In the genomic region with DNA sequence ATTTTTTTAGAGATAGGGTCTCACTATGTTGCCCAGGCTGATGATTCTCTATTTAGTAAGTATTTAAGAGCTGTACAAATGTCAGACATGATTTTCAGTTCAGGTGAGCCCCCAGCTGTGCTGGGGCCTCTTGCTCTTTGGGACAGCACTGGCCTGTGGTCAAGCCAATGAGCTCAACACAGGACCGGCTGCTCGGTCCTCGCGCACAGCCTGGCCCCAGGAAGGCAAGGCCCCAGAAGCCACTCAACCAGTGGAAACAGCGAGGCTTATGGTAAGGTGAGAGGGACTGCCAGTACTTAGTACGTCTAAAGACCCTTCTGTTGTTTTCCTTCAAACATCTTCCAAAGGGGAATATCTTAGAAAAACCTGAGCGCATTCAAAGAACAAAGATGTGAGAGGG, we compare ENCODE assay signal across 22 cellular contexts.
DNase-seq lines count a peak whose midpoint lies in the region; ATAC-seq, FAIRE-seq and TF ChIP-seq lines count a peak whose summit lies in the region.
"Had no signal": no experiment of that assay in that cellular context is flagged by ENCODE, and none has a peak within 500 bp of the region (broad histone marks: within the 10 kb centered on the region; RNA-seq: fewer than 3 reads in every experiment).

No MANE protein-coding gene starts in this region.

- intact Hi-C loops in testis (cut with DNase I; ENCODE audit: low total_unique reads): no loop called here
- intact Hi-C loops in right lobe of liver (cut with DNase I): no loop called here

- no peak overlapping the region for H4K8ac ChIP-seq in mesendoderm (ENCODE audit: low read depth, low read length)

- H3K9ac ChIP-seq in HUES64 (ENCODE audit: low read depth, low read length): peak overlapping the region; percentile 17; the same call in 1 of the 2 replicates
- peak overlapping the region; percentile 44 for H3K9ac ChIP-seq in mesendoderm (ENCODE audit: low read length)
- H3K9ac ChIP-seq: SK-N-SH had no signal

- TF ChIP-seq POLR2A in testis (IDR thresholded peaks at IDR 0.05) (no peak), right lobe of liver (IDR thresholded peaks at IDR 0.05) (no peak)

- H3K79me1 ChIP-seq in mesendoderm (ENCODE audit: low read length): no peaks in the 10 kb centered on the region

- H3K4ac ChIP-seq in mesendoderm (ENCODE audit: low read depth, low read length): peak overlapping the region; percentile 94

- peak overlapping the region in 1 of 5 experiments; percentile 48 for H3K4me3 Mint-ChIP-seq in brain
- H3K4me3 Mint-ChIP-seq: activated naive CD4-positive, alpha-beta T cell treated with anti-CD3 and anti-CD28 coated beads, Interleukin-2, amount 10 ng/mL, durations not matched to agents 7 days and 5 days; activated T-cell treated with anti-CD3 and anti-CD28 coated beads, Interleukin-2, amount 50 U/mL, for 24 hours; CD4-positive, alpha-beta memory T cell; naive thymus-derived CD4-positive, alpha-beta T cell had no signal

- H3K4me2 ChIP-seq in mesendoderm (ENCODE audit: low read length): no peak overlapping the region
- H3K4me2 ChIP-seq: SK-N-SH had no signal

- peak overlapping the region; percentile 77 for H3K27ac ChIP-seq in HUES64 (ENCODE audit: low read depth, low read length)
- H3K27ac ChIP-seq in mesendoderm (ENCODE audit: low read depth, low read length): peak overlapping the region; percentile 98
- peak overlapping the region; percentile 55 to 82 for H3K27ac ChIP-seq in testis
- no peak overlapping the region for H3K27ac ChIP-seq in right lobe of liver

- peak overlapping the region; percentile 67 for H2AK5ac ChIP-seq in mesendoderm (ENCODE audit: low read length)

- peaks cover 0 to 2% (median 0%) of the 10 kb centered on the region in 5 experiments for H3K9me3 Mint-ChIP-seq in brain
- H3K9me3 Mint-ChIP-seq: activated naive CD4-positive, alpha-beta T cell treated with anti-CD3 and anti-CD28 coated beads, Interleukin-2, amount 10 ng/mL, durations not matched to agents 7 days and 5 days; activated T-cell treated with anti-CD3 and anti-CD28 coated beads, Interleukin-2, amount 50 U/mL, for 24 hours had no signal

- no peaks in the 10 kb centered on the region for H3K79me2 ChIP-seq in mesendoderm (ENCODE audit: control insufficient read depth, insufficient read depth, low read length)

- WGBS in HUES64: 86% methylated on average over 7 of the region's 7 CpGs
- WGBS in mesendoderm (ENCODE audit: extremely low coverage, insufficient coverage, low lambda C conversion rate): no CpG with 5 or more reads among the region's 7 CpGs
- WGBS in testis, 2 donors: 69 to 84% methylated on average over 7 of the region's 7 CpGs
- 77% methylated on average over 4 of the region's 7 CpGs for WGBS in right lobe of liver (ENCODE audit: insufficient coverage, low coverage, low lambda C conversion rate, missing lambda C conversion rate)

- no peak for ATAC-seq in right lobe of liver
- ATAC-seq: naive thymus-derived CD4-positive, alpha-beta T cell had no signal

- DNase-seq in mesendoderm (no peak), testis (no peak), NCI-H345 treated with DMSO at 0.1 percent for 48 hours (lab: John Stamatoyannopoulos, UW; ENCODE audit: unreplicated experiment) (no peak), frontal cortex (ENCODE audit: low spot score in 2 of 2) (no peak), right lobe of liver (no peak)
- DNase-seq: activated CD4-positive, CD25-positive, alpha-beta regulatory T cell; activated naive CD4-positive, alpha-beta T cell treated with anti-CD3 and anti-CD28 coated beads, Interleukin-2, amount 10 ng/mL, durations not matched to agents 7 days and 5 days; activated T-cell treated with anti-CD3 and anti-CD28 coated beads, Interleukin-2, amount 50 U/mL, for 24 hours; anterior cingulate cortex; CD4-positive, alpha-beta memory T cell; GF-D8; naive thymus-derived CD4-positive, alpha-beta T cell; NCI-H1092 treated with DMSO at 0.1 percent for 48 hours; NCI-H2081; NCI-H446 treated with DMSO at 0.1 percent for 48 hours; SK-N-SH; small intestine; stimulated activated naive CD4-positive, alpha-beta T cell treated with Interleukin-2 at 50 U/mL for 16 hours had no signal

- H3K18ac ChIP-seq in mesendoderm (ENCODE audit: low read length): peak overlapping the region; percentile 88

- TF ChIP-seq CTCF in brain (conservative IDR thresholded peaks at IDR 0.05) (no peak), testis (IDR thresholded peaks at IDR 0.05) (no peak), right lobe of liver (IDR thresholded peaks at IDR 0.05) (no peak)

- H3K4me1 Mint-ChIP-seq in brain: peaks cover 39% of the 10 kb centered on the region
- H3K4me1 Mint-ChIP-seq: activated naive CD4-positive, alpha-beta T cell treated with anti-CD3 and anti-CD28 coated beads, Interleukin-2, amount 10 ng/mL, durations not matched to agents 7 days and 5 days; CD4-positive, alpha-beta memory T cell had no signal

- H3K4me3 ChIP-seq in HUES64 (ENCODE audit: low read length) (no peak overlapping the region), mesendoderm (ENCODE audit: low read length) (no peak overlapping the region), testis (no peak overlapping the region), right lobe of liver (no peak overlapping the region)
- H3K4me3 ChIP-seq: tibial nerve had no signal

- peak overlapping the region; percentile 1 for H4K5ac ChIP-seq in mesendoderm (ENCODE audit: low read length)

- H3K36me3 Mint-ChIP-seq in brain: no peaks in the 10 kb centered on the region
- H3K36me3 Mint-ChIP-seq: activated naive CD4-positive, alpha-beta T cell treated with anti-CD3 and anti-CD28 coated beads, Interleukin-2, amount 10 ng/mL, durations not matched to agents 7 days and 5 days; CD4-positive, alpha-beta memory T cell; naive thymus-derived CD4-positive, alpha-beta T cell had no signal

- H3K9me3 ChIP-seq in HUES64 (ENCODE audit: insufficient read depth, low read depth, low read length) (no peaks in the 10 kb centered on the region), testis (no peaks in the 10 kb centered on the region), right lobe of liver (no peaks in the 10 kb centered on the region)
- H3K9me3 ChIP-seq: SK-N-SH, tibial nerve had no signal

- H3K56ac ChIP-seq in mesendoderm (ENCODE audit: low read length): peak overlapping the region; percentile 87

- peak overlapping the region; percentile 86 for H2BK120ac ChIP-seq in mesendoderm (ENCODE audit: low read depth, low read length)

- H3K27me3 ChIP-seq in HUES64 (ENCODE audit: insufficient read depth, low read length): no peaks in the 10 kb centered on the region
- no peaks in the 10 kb centered on the region for H3K27me3 ChIP-seq in mesendoderm (ENCODE audit: insufficient read depth, low read length, poor library complexity)
- no peaks in the 10 kb centered on the region for H3K27me3 ChIP-seq in testis
- no peaks in the 10 kb centered on the region for H3K27me3 ChIP-seq in right lobe of liver
- H3K27me3 ChIP-seq: tibial nerve had no signal

- H2BK15ac ChIP-seq in mesendoderm (replicated peaks; ENCODE audit: low read depth): peak overlapping the region; percentile 14

- no peak overlapping the region for H3K23ac ChIP-seq in mesendoderm (ENCODE audit: low read length)

- H3K27ac Mint-ChIP-seq in brain: peak overlapping the region in 3 of 5 experiments; percentile 85 to 98 (median 91)
- H3K27ac Mint-ChIP-seq: activated naive CD4-positive, alpha-beta T cell treated with anti-CD3 and anti-CD28 coated beads, Interleukin-2, amount 10 ng/mL, durations not matched to agents 7 days and 5 days; activated T-cell treated with anti-CD3 and anti-CD28 coated beads, Interleukin-2, amount 50 U/mL, for 24 hours; CD4-positive, alpha-beta memory T cell; naive thymus-derived CD4-positive, alpha-beta T cell had no signal

- H3K4me1 ChIP-seq in HUES64 (ENCODE audit: insufficient read depth, low read length) (peaks cover 40% of the 10 kb centered on the region), mesendoderm (ENCODE audit: control insufficient read depth, low read depth, low read length) (peaks cover 14% of the 10 kb centered on the region), testis (peaks cover 36% of the 10 kb centered on the region), right lobe of liver (no peaks in the 10 kb centered on the region)

- peaks cover 3% of the 10 kb centered on the region for H3K27me3 Mint-ChIP-seq in brain
- H3K27me3 Mint-ChIP-seq: activated naive CD4-positive, alpha-beta T cell treated with anti-CD3 and anti-CD28 coated beads, Interleukin-2, amount 10 ng/mL, durations not matched to agents 7 days and 5 days; activated T-cell treated with anti-CD3 and anti-CD28 coated beads, Interleukin-2, amount 50 U/mL, for 24 hours had no signal

- H3K36me3 ChIP-seq in HUES64 (ENCODE audit: insufficient read depth, low read length) (no peaks in the 10 kb centered on the region), mesendoderm (ENCODE audit: control insufficient read depth, insufficient read depth, low read length) (no peaks in the 10 kb centered on the region), testis (ENCODE audit: low read depth, missing control alignments) (no peaks in the 10 kb centered on the region), right lobe of liver (no peaks in the 10 kb centered on the region)
- H3K36me3 ChIP-seq: tibial nerve had no signal

- peak overlapping the region; percentile 97 for H2BK5ac ChIP-seq in mesendoderm (ENCODE audit: low read length)

- FAIRE-seq in frontal cortex (lab: Jason Lieb, UNC): no peak
- FAIRE-seq: keratinocyte, small intestine had no signal

Comparison
In these comparisons a context has a peak if more than half of its experiments do, and no peak if none do; other contexts are left out.
1. H3K27ac ChIP-seq: peak in HUES64 (single experiment), mesendoderm (single experiment) and testis (2 of 2); none in right lobe of liver (0 of 3).